ENCODE assay signal across 7 cellular contexts in the genomic region with DNA sequence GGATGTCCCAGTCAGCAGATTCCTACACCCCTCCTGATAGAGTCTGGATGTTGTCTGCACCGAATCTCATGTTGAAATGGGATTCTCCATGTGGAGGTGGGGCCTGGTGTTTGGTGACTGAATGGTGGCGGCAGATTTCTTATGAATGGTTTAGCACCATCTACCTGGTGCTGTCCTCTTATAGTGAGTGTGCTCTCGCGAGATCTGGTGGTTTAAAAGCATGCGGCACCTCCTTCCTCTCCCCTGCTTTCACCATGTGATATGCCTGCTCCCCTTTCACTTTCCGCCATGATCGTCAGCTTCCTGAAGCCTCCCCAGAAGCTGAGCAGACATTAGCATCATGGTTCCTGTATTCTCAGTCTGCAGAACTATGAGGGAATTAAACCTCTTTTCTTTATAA.
"Had no signal": no experiment of that assay in that cellular context is flagged by ENCODE, and none has a peak within 500 bp of the region (broad histone marks: within the 10 kb centered on the region; RNA-seq: fewer than 3 reads in every experiment).

No MANE protein-coding gene starts in this region.

- H3K9ac ChIP-seq: KMS-11 had no signal

- H3K27ac ChIP-seq: HL-60, KMS-11 had no signal

- DNase-seq: IMR-90, KBM-7, KG1 had no signal

- ATAC-seq: HepG2 had no signal

- H3K4me2 ChIP-seq: KMS-11 had no signal

- FAIRE-seq: HepG2, HTR-8/SVneo had no signal
